Comparison of ENCODE assay signal across 8 cellular contexts in the genomic region with DNA sequence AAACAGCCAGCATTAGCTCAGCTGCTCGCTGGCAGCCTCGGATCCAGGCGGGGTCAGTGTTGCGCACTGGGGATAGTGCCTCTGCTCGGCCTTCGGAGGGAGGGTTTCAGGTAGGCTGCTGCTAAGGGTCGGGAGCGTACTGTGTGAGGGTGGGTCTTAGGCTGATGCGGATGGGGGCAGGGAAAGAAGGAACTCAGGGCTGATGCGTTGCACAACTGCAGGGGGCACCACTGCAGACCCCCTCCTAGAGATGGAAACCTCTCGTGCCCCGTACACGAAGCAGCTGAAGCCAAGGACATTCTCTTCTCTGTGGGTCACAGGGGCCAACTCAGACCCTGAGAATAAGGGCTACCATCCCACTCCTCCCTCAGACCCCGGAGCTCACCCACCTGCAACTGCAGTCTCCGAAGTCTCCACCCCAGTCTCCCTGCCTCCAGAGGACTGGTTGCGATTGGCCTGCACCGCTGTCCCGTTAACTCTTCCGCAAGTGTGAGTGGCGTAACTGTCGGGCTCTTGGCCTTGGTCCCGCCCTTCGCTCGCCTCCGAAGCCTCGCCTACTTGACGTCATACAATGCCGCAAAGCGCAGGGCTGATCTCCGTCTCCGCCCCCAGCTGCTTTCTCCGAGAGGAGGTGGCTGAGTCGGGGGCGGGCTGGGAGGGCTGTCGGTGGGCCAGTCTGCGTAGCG. TPM values are rescaled to one million over a fixed set of nuclear protein-coding genes. Genes with fewer than 3 reads are reported as not detected.
DNase-seq lines count a peak whose midpoint lies in the region; ATAC-seq and TF ChIP-seq lines count a peak whose summit lies in the region.

A gene with protein sequence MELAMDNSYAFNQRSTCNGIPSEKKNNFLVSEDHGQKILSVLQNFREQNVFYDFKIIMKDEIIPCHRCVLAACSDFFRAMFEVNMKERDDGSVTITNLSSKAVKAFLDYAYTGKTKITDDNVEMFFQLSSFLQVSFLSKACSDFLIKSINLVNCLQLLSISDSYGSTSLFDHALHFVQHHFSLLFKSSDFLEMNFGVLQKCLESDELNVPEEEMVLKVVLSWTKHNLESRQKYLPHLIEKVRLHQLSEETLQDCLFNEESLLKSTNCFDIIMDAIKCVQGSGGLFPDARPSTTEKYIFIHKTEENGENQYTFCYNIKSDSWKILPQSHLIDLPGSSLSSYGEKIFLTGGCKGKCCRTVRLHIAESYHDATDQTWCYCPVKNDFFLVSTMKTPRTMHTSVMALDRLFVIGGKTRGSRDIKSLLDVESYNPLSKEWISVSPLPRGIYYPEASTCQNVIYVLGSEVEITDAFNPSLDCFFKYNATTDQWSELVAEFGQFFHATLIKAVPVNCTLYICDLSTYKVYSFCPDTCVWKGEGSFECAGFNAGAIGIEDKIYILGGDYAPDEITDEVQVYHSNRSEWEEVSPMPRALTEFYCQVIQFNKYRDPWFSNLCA (minus strand): TSS at position 425 of the 686 bp plus-strand sequence. CDS start 18,250 bp downstream, outside the sequence.

- H4K8ac ChIP-seq in neuronal stem cell (ENCODE audit: low read depth, low read length) = peak within 1 kb of the TSS; percentile 53

- H3K4ac ChIP-seq in neuronal stem cell (ENCODE audit: low read length) = no peak within 1 kb of the TSS

- no peak within 1 kb of the TSS for H4K91ac ChIP-seq in neuronal stem cell (ENCODE audit: low read depth, low read length, poor library complexity)

- ATAC-seq in HG02571 (IDR thresholded peaks at IDR 0.05; ENCODE audit: unreplicated experiment) = peak; percentile 95
- ATAC-seq in gastroesophageal sphincter = peak; percentile 98

- peak within 1 kb of the TSS; percentile 99 for H3K23ac ChIP-seq in neuronal stem cell (ENCODE audit: low read depth, low read length, poor library complexity)

- TF ChIP-seq EP300 in gastroesophageal sphincter (IDR thresholded peaks at IDR 0.05) = no peak

- TF ChIP-seq CTCF in GM06990 (IDR thresholded peaks at IDR 0.05; ENCODE audit: insufficient read depth, low read length, poor library complexity, severe bottlenecking) = peak; percentile 76
- TF ChIP-seq CTCF in gastroesophageal sphincter (IDR thresholded peaks at IDR 0.05) = peak in 3 of 4 experiments; percentile 28 to 58 (median 33)

- H3K4me1 ChIP-seq in gastroesophageal sphincter (peaks cover 18 to 66% (median 20%) of the 10 kb centered on the region in 3 donors), neuronal stem cell (ENCODE audit: control insufficient read depth in 2 of 2, insufficient read depth in 1 of 2, low read depth in 1 of 2, low read length in 2 of 2) (peaks cover 3 to 6% of the 10 kb centered on the region in 2 donors), subcutaneous abdominal adipose tissue (ENCODE audit: control insufficient read depth in 5 of 5, insufficient read depth in 5 of 5, low read length in 5 of 5) (peaks cover 0 to 39% (median 24%) of the 10 kb centered on the region in 5 donors)

- H3K9ac ChIP-seq in neuronal stem cell (ENCODE audit: low read depth, low read length, poor library complexity) (peak within 1 kb of the TSS; percentile 100), subcutaneous abdominal adipose tissue (ENCODE audit: low read length in 5 of 5) (peak within 1 kb of the TSS; percentile 90 to 99 (median 93))

- H3K4me1 Mint-ChIP-seq in activated naive CD4-positive, alpha-beta T cell treated with anti-CD3 and anti-CD28 coated beads, Interleukin-2, amount 10 ng/mL, durations not matched to agents 7 days and 5 days = peaks cover 45% of the 10 kb centered on the region

- peak within 1 kb of the TSS; percentile 100 for H3K18ac ChIP-seq in neuronal stem cell (ENCODE audit: low read length)

- in situ Hi-C loops in SK-MEL-5 (cut with HindIII; ENCODE audit: low pct_unique_long_range_greater_than_20kb, low sequenced_read_pairs) = no loop called here

- CTCF ChIA-PET in activated naive CD4-positive, alpha-beta T cell treated with anti-CD3 and anti-CD28 coated beads, Interleukin-2, amount 10 ng/mL, durations not matched to agents 7 days and 5 days (lab: Charles Lee) = interaction anchor here (1.0 to 4.7 kb wide), 3 partner anchors 10 to 55 kb away, joined by 3 to 36 read pairs (median 9); partner anchors contain the start of gene MSANTD4

- H2BK120ac ChIP-seq in neuronal stem cell (ENCODE audit: low read depth, low read length) = peak within 1 kb of the TSS; percentile 88

- peak within 1 kb of the TSS; percentile 96 for H2AK5ac ChIP-seq in neuronal stem cell (ENCODE audit: low read depth, low read length)

- H3K4me2 ChIP-seq in neuronal stem cell (ENCODE audit: insufficient read depth, low read length, poor library complexity, severe bottlenecking) = peak within 1 kb of the TSS; percentile 64

- H3K27me3 ChIP-seq in GM06990 (replicated peaks; ENCODE audit: control insufficient read depth, insufficient read depth, low read length) = no peaks in the 10 kb centered on the region
- no peaks in the 10 kb centered on the region for H3K27me3 ChIP-seq in gastroesophageal sphincter
- no peaks in the 10 kb centered on the region for H3K27me3 ChIP-seq in neuronal stem cell (ENCODE audit: control insufficient read depth in 3 of 3, insufficient read depth in 3 of 3, low read depth in 1 of 3, low read length in 3 of 3)
- H3K27me3 ChIP-seq in subcutaneous abdominal adipose tissue (ENCODE audit: control insufficient read depth in 5 of 5, insufficient read depth in 4 of 5, low read length in 5 of 5) = no peaks in the 10 kb centered on the region

- H3K4me3 ChIP-seq in GM06990 (replicated peaks; ENCODE audit: low read depth, low read length) = peak within 1 kb of the TSS; percentile 86
- peak within 1 kb of the TSS; percentile 80 to 83 for H3K4me3 ChIP-seq in gastroesophageal sphincter
- H3K4me3 ChIP-seq in neuronal stem cell (ENCODE audit: low read length in 2 of 2) = peak within 1 kb of the TSS; percentile 80 to 90
- H3K4me3 ChIP-seq in subcutaneous abdominal adipose tissue (ENCODE audit: low read depth in 1 of 5, low read length in 5 of 5) = peak within 1 kb of the TSS; percentile 97 to 100 (median 100)

- H3K9me3 ChIP-seq in gastroesophageal sphincter (no peaks in the 10 kb centered on the region), neuronal stem cell (replicated peaks in 1 of 2; ENCODE audit: control insufficient read depth in 2 of 2, insufficient read depth in 1 of 2, low read depth in 1 of 2, low read length in 2 of 2) (peaks cover 0 to 9% of the 10 kb centered on the region in 2 donors), subcutaneous abdominal adipose tissue (ENCODE audit: control insufficient read depth in 5 of 5, low read length in 5 of 5) (no peaks in the 10 kb centered on the region)

- peak within 1 kb of the TSS; percentile 91 for H2AFZ ChIP-seq in neuronal stem cell (ENCODE audit: low read length)

- H3K27ac ChIP-seq in gastroesophageal sphincter (peak within 1 kb of the TSS; percentile 93 to 96 (median 95)), neuronal stem cell (replicated peaks; ENCODE audit: low read length) (peak within 1 kb of the TSS; percentile 94), subcutaneous abdominal adipose tissue (ENCODE audit: low read depth, low read length) (peak within 1 kb of the TSS; percentile 86)

- H3K27ac Mint-ChIP-seq in activated naive CD4-positive, alpha-beta T cell treated with anti-CD3 and anti-CD28 coated beads, Interleukin-2, amount 10 ng/mL, durations not matched to agents 7 days and 5 days = peak within 1 kb of the TSS; percentile 94

- H3K36me3 ChIP-seq in GM06990 (ENCODE audit: control insufficient read depth, insufficient read depth, low read length) (no peaks in the 10 kb centered on the region), gastroesophageal sphincter (peaks cover 0 to 21% of the 10 kb centered on the region in 2 donors), neuronal stem cell (replicated peaks in 1 of 2; ENCODE audit: control insufficient read depth in 2 of 2, insufficient read depth in 2 of 2, low read length in 2 of 2) (peaks cover 3 to 31% of the 10 kb centered on the region in 2 donors), subcutaneous abdominal adipose tissue (ENCODE audit: control insufficient read depth in 5 of 5, insufficient read depth in 5 of 5, low read length in 5 of 5) (peaks cover 7 to 19% (median 13%) of the 10 kb centered on the region in 5 donors)

- peak within 1 kb of the TSS; percentile 91 for H3K4me3 Mint-ChIP-seq in activated naive CD4-positive, alpha-beta T cell treated with anti-CD3 and anti-CD28 coated beads, Interleukin-2, amount 10 ng/mL, durations not matched to agents 7 days and 5 days

- H3K14ac ChIP-seq in neuronal stem cell (ENCODE audit: low read length) = peak within 1 kb of the TSS; percentile 100

- peaks cover 13% of the 10 kb centered on the region for H3K36me3 Mint-ChIP-seq in activated naive CD4-positive, alpha-beta T cell treated with anti-CD3 and anti-CD28 coated beads, Interleukin-2, amount 10 ng/mL, durations not matched to agents 7 days and 5 days

- peaks cover 5% of the 10 kb centered on the region for H3K79me1 ChIP-seq in neuronal stem cell (ENCODE audit: low read depth, low read length)

- no peaks in the 10 kb centered on the region for H3K9me3 Mint-ChIP-seq in activated naive CD4-positive, alpha-beta T cell treated with anti-CD3 and anti-CD28 coated beads, Interleukin-2, amount 10 ng/mL, durations not matched to agents 7 days and 5 days

- peak within 1 kb of the TSS; percentile 96 for H2BK5ac ChIP-seq in neuronal stem cell (ENCODE audit: low read length)

- no peak within 1 kb of the TSS for H2BK15ac ChIP-seq in neuronal stem cell (ENCODE audit: low read length)

- H3K27me3 Mint-ChIP-seq in activated naive CD4-positive, alpha-beta T cell treated with anti-CD3 and anti-CD28 coated beads, Interleukin-2, amount 10 ng/mL, durations not matched to agents 7 days and 5 days = no peaks in the 10 kb centered on the region

- no peak within 1 kb of the TSS for H2BK12ac ChIP-seq in neuronal stem cell (ENCODE audit: low read length)

- WGBS in gastroesophageal sphincter (ENCODE audit: low coverage in 1 of 2), 2 donors = 0% methylated on average over 3 of the region's 37 CpGs; no CpG with 5 or more reads in 1 of the 2 donors
- no CpG with 5 or more reads among the region's 37 CpGs for WGBS in neuronal stem cell (ENCODE audit: extremely low coverage in 2 of 2, insufficient read length in 2 of 2, insufficient replicate concordance in 1 of 2), 2 donors

- TF ChIP-seq POLR2A in gastroesophageal sphincter (IDR thresholded peaks at IDR 0.05) = peak; percentile 70 to 85

- DNase-seq in GM06990 (ENCODE audit: extremely low read depth, insufficient read length) = peak; percentile 97
- peak; percentile 99 for DNase-seq in NAMALWA (ENCODE audit: low spot score)
- peak; percentile 98 for DNase-seq in SK-MEL-5 (ENCODE audit: low read depth, low spot score)
- DNase-seq in activated naive CD4-positive, alpha-beta T cell treated with anti-CD3 and anti-CD28 coated beads, Interleukin-2, amount 10 ng/mL, durations not matched to agents 7 days and 5 days = peak; percentile 99
- peak; percentile 98 for DNase-seq in neuronal stem cell (ENCODE audit: low spot score)

RNA-seq across cellular contexts. Expression of the gene that starts here (rescaled TPM):
- total RNA-seq in SK-MEL-5 (2014; rRNA removed; shearing (Covaris generic)) = 4.9 and 8.7 TPM in 2 replicates
- 1.3 and 1.7 TPM in 2 replicates for polyA plus RNA-seq in SK-MEL-5 (2015; cell fraction: cytosol; rRNA removed)
- 2.6 and 4.7 TPM in 2 replicates for polyA plus RNA-seq in SK-MEL-5 (2015; cell fraction: nucleus; rRNA removed)
- 10 to 100 TPM in 1 of 4 donors, 1 to 10 TPM in 3; 6.6 to 16.5 (median 7.9) TPM for total RNA-seq in gastroesophageal sphincter
- 3.9 TPM for polyA plus RNA-seq in neuronal stem cell (2013, experiment 1 of 2)
- polyA plus RNA-seq in neuronal stem cell (2013, experiment 2 of 2) = 4.0 TPM

Comparison
In these comparisons a context has a peak if more than half of its experiments do, and no peak if none do; other contexts are left out.
1. Peak in every context shown above with its lines: DNase-seq, ATAC-seq, H3K4me3 ChIP-seq and H3K27ac ChIP-seq.